ENCODE assay signal across 11 cellular contexts in the genomic region with DNA sequence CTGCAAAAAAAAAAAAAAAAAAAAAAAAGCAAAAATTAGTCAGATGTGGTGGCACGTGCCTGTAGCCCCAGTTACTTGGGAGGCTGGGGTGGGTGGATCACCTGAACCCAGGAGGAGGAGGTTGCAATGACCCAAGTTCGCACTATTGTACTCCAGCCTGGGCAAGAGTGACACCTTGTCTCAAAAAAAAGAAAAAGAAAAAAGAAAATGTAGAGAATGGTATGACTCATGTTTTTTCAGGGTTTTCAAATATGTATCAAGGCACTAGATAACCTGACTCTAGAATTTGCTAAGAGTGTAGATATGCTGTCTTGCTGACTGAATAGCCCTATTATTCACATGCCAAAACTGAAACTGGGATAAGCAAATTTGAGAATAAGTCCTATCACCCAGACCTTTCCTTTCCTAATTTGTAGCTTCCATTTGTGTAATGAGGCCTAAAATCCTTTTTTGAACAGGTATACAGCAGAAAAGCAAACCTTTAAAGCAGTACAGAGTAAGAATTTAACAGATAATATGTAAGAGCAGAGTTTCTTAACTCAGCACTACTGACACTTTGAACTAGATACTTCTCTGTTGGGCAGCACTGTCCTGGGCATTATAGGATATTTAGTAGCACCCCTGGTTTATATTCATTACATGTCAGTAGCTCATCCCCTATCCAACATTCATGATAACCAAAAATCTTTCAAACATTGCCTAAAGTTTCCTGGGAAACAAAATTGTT.
DNase-seq lines count a peak whose midpoint lies in the region; ATAC-seq, FAIRE-seq and TF ChIP-seq lines count a peak whose summit lies in the region.
"Had no signal": no experiment of that assay in that cellular context is flagged by ENCODE, and none has a peak within 500 bp of the region (broad histone marks: within the 10 kb centered on the region; RNA-seq: fewer than 3 reads in every experiment).

No MANE protein-coding gene starts in this region.

- no peak for FAIRE-seq in HTR-8/SVneo (lab: Jason Lieb, UNC)

- no peak for TF ChIP-seq CTCF in cardiac fibroblast (IDR thresholded peaks at IDR 0.05; ENCODE audit: low read depth, low read length)

- ATAC-seq in GM18858 (IDR thresholded peaks at IDR 0.05; ENCODE audit: unreplicated experiment) (peak; percentile 61), HG03039 (IDR thresholded peaks at IDR 0.05; ENCODE audit: unreplicated experiment) (peak; percentile 83), GM18873 (IDR thresholded peaks at IDR 0.05; ENCODE audit: low FRiP score, unreplicated experiment) (no peak)

- H3K4me3 ChIP-seq in cardiac fibroblast (replicated peaks in 1 of 2; ENCODE audit: low read depth in 2 of 2, low read length in 2 of 2) = no peak overlapping the region
- H3K4me3 ChIP-seq: left ventricle myocardium inferior had no signal

- DNase-seq in EH (ENCODE audit: low read depth) = peak; percentile 47
- peak; percentile 36 to 40 for DNase-seq in cardiac fibroblast (ENCODE audit: low read depth in 2 of 2)
- no peak for DNase-seq in NCI-H2227 treated with DMSO at 0.1 percent for 48 hours (lab: John Stamatoyannopoulos, UW)
- no peak for DNase-seq in HTR-8/SVneo (ENCODE audit: insufficient read length, low spot score)
- no peak for DNase-seq in NCI-H446 treated with DMSO at 0.1 percent for 48 hours (lab: John Stamatoyannopoulos, UW)
- DNase-seq: effector memory CD4-positive, alpha-beta T cell; left ventricle myocardium inferior; NCI-H2081 treated with DMSO at 0.1 percent for 48 hours had no signal

Comparison
In these comparisons a context has a peak if more than half of its experiments do, and no peak if none do; other contexts are left out.
1. DNase-seq: peak in EH (single experiment) and cardiac fibroblast (2 of 2); none in NCI-H2227 treated with DMSO at 0.1 percent for 48 hours (single experiment), HTR-8/SVneo (single experiment) and NCI-H446 treated with DMSO at 0.1 percent for 48 hours (single experiment).